In the genomic region with DNA sequence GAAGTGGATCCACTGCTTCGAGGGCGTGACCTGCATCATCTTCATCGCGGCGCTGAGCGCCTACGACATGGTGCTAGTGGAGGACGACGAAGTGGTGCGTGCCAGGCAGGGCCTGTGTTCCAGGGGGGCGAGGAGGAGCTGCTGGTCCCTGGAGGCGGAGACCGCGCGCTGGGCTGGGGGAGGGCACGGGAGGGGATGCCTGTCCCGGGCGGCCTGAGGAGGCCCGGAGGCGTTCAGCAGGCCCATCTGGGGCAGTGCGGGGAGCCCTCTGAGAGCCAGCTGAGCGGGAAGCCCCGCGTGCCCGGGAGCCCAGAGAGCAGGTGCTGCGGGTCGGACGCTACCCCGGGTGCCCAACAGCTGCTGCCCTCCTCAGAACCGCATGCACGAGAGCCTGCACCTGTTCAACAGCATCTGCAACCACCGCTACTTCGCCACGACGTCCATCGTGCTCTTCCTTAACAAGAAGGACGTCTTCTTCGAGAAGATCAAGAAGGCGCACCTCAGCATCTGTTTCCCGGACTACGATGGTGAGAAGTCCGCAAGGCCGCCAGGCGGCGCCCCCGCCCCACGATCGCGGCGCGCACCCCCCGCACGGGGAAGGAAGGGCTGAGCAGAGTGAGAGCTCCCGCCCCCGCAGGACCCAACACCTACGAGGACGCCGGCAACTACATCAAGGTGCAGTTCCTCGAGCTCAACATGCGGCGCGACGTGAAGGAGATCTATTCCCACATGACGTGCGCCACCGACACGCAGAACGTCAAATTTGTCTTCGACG, we compare ENCODE assay signal across 8 cellular contexts. TPM values are rescaled to one million over a fixed set of nuclear protein-coding genes. Genes with fewer than 3 reads are reported as not detected.
DNase-seq lines count a peak whose midpoint lies in the region; TF ChIP-seq lines count a peak whose summit lies in the region.

No MANE protein-coding gene starts in this region.

- H3K36me3 ChIP-seq in OCI-LY7 (ENCODE audit: insufficient read depth, low read length) (no peaks in the 10 kb centered on the region), osteoblast (ENCODE audit: insufficient read depth, low read length) (no peaks in the 10 kb centered on the region)

- DNase-seq in GM13976 (ENCODE audit: low spot score) (peak; percentile 90), OCI-LY7 (ENCODE audit: low spot score) (peak; percentile 82), activated T-helper 1 cell treated with Interleukin-2 at 50 U/mL for 16 hours (ENCODE audit: low read depth) (peak; percentile 76), fibroblast of pulmonary artery (ENCODE audit: low read depth) (peak; percentile 65), osteoblast (ENCODE audit: insufficient read length, low spot score, missing footprints) (peak; percentile 99), substantia nigra (lab: John Stamatoyannopoulos, UW) (peak in 41 of 49 donors; percentile 14 to 82 (median 58)), NCI-H510A (lab: John Stamatoyannopoulos, UW) (no peak)

- H3K27me3 ChIP-seq in osteoblast (ENCODE audit: insufficient read depth, low read length): peaks cover 27% of the 10 kb centered on the region

- BruUV-seq in OCI-LY7 (replicated peaks; lab: Mats Ljungman, UMichigan): no TSS peak

- POLR2A ChIA-PET in OCI-LY7 (lab: Charles Lee): interaction anchor here (0.5 to 1.1 kb wide), 10 partner anchors 16 to 1089 kb away, joined by 3 to 12 read pairs (median 4); no protein-coding TSS in a partner anchor

- H3K9me3 ChIP-seq in OCI-LY7 (ENCODE audit: low read length) (no peaks in the 10 kb centered on the region), osteoblast (ENCODE audit: low read depth, low read length) (no peaks in the 10 kb centered on the region)

- in situ Hi-C loops in GM13976 (cut with MboI; ENCODE audit: low sequenced_read_pairs, unreplicated experiment): loop anchor here (5.0 kb wide), 1 partner anchor 78 kb away; no protein-coding TSS in a partner anchor

- peak overlapping the region; percentile 46 for H3K4me3 ChIP-seq in OCI-LY7 (ENCODE audit: low read depth, low read length, poor library complexity, severe bottlenecking)
- H3K4me3 ChIP-seq in fibroblast of pulmonary artery (replicated peaks; ENCODE audit: low read depth, low read length): no peak overlapping the region
- H3K4me3 ChIP-seq in osteoblast (ENCODE audit: insufficient read depth, low read length): peak overlapping the region; percentile 30

- CTCF ChIA-PET in OCI-LY7 (lab: Charles Lee; ENCODE audit: unreplicated experiment): interaction anchor here (0.9 to 2.0 kb wide), 7 partner anchors 17 to 80 kb away, joined by 3 to 23 read pairs (median 9); no protein-coding TSS in a partner anchor

- H4K20me1 ChIP-seq in OCI-LY7 (ENCODE audit: insufficient read depth, low read length): no peaks in the 10 kb centered on the region
- peaks cover 4% of the 10 kb centered on the region for H4K20me1 ChIP-seq in osteoblast (ENCODE audit: insufficient read depth, low read length)

- H3K4me2 ChIP-seq in OCI-LY7 (ENCODE audit: low read length) (peak overlapping the region; percentile 63), osteoblast (ENCODE audit: insufficient read depth, low read length) (peak overlapping the region; percentile 43)

- intact Hi-C loops in OCI-LY7 (cut with micrococcal nuclease; ENCODE audit: unreplicated experiment): loop anchor here (1.0 kb wide), 1 partner anchor 27 kb away; no protein-coding TSS in a partner anchor

- H3K4me1 ChIP-seq in OCI-LY7 (ENCODE audit: insufficient read depth, low read length, poor library complexity, severe bottlenecking) (peaks cover 19% of the 10 kb centered on the region), osteoblast (ENCODE audit: insufficient read depth, low read length) (no peaks in the 10 kb centered on the region)

- no peak overlapping the region for H3K27ac ChIP-seq in 22Rv1
- H3K27ac ChIP-seq in OCI-LY7 (ENCODE audit: low read depth, low read length, poor library complexity, severe bottlenecking): no peak overlapping the region
- no peak overlapping the region for H3K27ac ChIP-seq in osteoblast (ENCODE audit: low read depth, low read length)
- no peak overlapping the region for H3K27ac ChIP-seq in substantia nigra (ENCODE audit: low read depth, low read length, poor library complexity, severe bottlenecking)

- peak overlapping the region; percentile 49; the same call in 1 of the 2 replicates for H2AFZ ChIP-seq in OCI-LY7 (ENCODE audit: low read length)
- peak overlapping the region; percentile 35 for H2AFZ ChIP-seq in osteoblast (ENCODE audit: low read length)

- no peaks in the 10 kb centered on the region for H3K9me2 ChIP-seq in OCI-LY7 (ENCODE audit: insufficient read depth, low read length)

- TF ChIP-seq CTCF in 22Rv1 (IDR thresholded peaks at IDR 0.05): peak; percentile 83
- TF ChIP-seq CTCF in GM13976 (IDR thresholded peaks at IDR 0.05; ENCODE audit: borderline replicate concordance, control extremely low read depth, extremely low read depth, insufficient read depth, missing control alignments): peak; percentile 86
- TF ChIP-seq CTCF in OCI-LY7 (conservative IDR thresholded peaks at IDR 0.05; ENCODE audit: low read length): peak; percentile 87
- TF ChIP-seq CTCF in fibroblast of pulmonary artery (IDR thresholded peaks at IDR 0.05; ENCODE audit: low read length, missing control alignments): peak; percentile 72
- peak; percentile 70 for TF ChIP-seq CTCF in osteoblast (IDR thresholded peaks at IDR 0.05; ENCODE audit: extremely low read depth, low read depth, low read length)

- H3K79me2 ChIP-seq in OCI-LY7 (ENCODE audit: insufficient read depth, low read depth, low read length): no peaks in the 10 kb centered on the region
- H3K79me2 ChIP-seq in osteoblast (ENCODE audit: insufficient read depth, low read length): no peaks in the 10 kb centered on the region

RNA-seq across cellular contexts. Expression of a gene that starts 2.9 kb away (rescaled TPM):
- not detected in 2 replicates for total RNA-seq in OCI-LY7 (2014; rRNA removed; shearing (Covaris generic))
- total RNA-seq in OCI-LY7 (2022) (not detected in 2 replicates), osteoblast (not detected in 2 replicates)

RNA-seq across cellular contexts. Expression of a gene that starts 10.8 kb away (rescaled TPM):
- total RNA-seq in OCI-LY7 (2014; rRNA removed; shearing (Covaris generic)): not detected in 2 replicates
- total RNA-seq in OCI-LY7 (2022): not detected in 2 replicates
- 0.29 and 0.36 TPM in 2 replicates for total RNA-seq in osteoblast

RNA-seq across cellular contexts. Expression of a gene that starts 39.2 kb away (rescaled TPM):
- total RNA-seq in OCI-LY7 (2014; rRNA removed; shearing (Covaris generic)): 0.28 TPM in 1 of 2 replicates, not detected in the other
- total RNA-seq in OCI-LY7 (2022) (0.18 and 0.84 TPM in 2 replicates), osteoblast (5.1 and 16.5 TPM in 2 replicates)

RNA-seq across cellular contexts. Expression of a gene that starts 41.7 kb away (rescaled TPM):
- 165 and 190 TPM in 2 replicates for total RNA-seq in OCI-LY7 (2014; rRNA removed; shearing (Covaris generic))
- total RNA-seq in OCI-LY7 (2022) (256 and 266 TPM in 2 replicates), osteoblast (223 and 248 TPM in 2 replicates)
